Comparison of ENCODE assay signal across 28 cellular contexts in genomic region chr6:109315331-109316129, GRCh38.
DNase-seq lines count a peak whose midpoint lies in the region; ATAC-seq and TF ChIP-seq lines count a peak whose summit lies in the region.
"Had no signal": no experiment of that assay in that cellular context is flagged by ENCODE, and none has a peak within 500 bp of the region (broad histone marks: within the 10 kb centered on the region; RNA-seq: fewer than 3 reads in every experiment).

No MANE protein-coding gene starts in this region.

- DNase-seq in GM23338 (ENCODE audit: low spot score) (no peak), NCI-H524 treated with DMSO at 0.1 percent for 48 hours (lab: John Stamatoyannopoulos, UW) (peak; percentile 36), globus pallidus (ENCODE audit: low spot score) (peak; percentile 93), nucleus accumbens (lab: John Stamatoyannopoulos, UW) (peak in 44 of 56 donors; percentile 10 to 81 (median 54)), GM10248 (ENCODE audit: extremely low spot score) (no peak), NCI-H1694 treated with DMSO at 0.1 percent for 48 hours (lab: John Stamatoyannopoulos, UW) (no peak)
- DNase-seq in activated CD8-positive, alpha-beta memory T cell treated with anti-CD3 and anti-CD28 coated beads, Interleukin-2, amount 50 U/mL, for 48 hours, result no peak
- DNase-seq: activated CD4-positive, alpha-beta memory T cell treated with anti-CD3 and anti-CD28 coated beads, Interleukin-2, amount 10 ng/mL, durations not matched to agents 7 days and 5 days; activated naive CD4-positive, alpha-beta T cell; activated T-cell treated with anti-CD3 and anti-CD28 coated beads, Interleukin-2, amount 50 U/mL, for 1 hour; CD4-positive, CD25-positive, alpha-beta regulatory T cell; DMS79; effector CD8-positive, alpha-beta T cell; H9; mesenchymal stem cell; naive thymus-derived CD8-positive, alpha-beta T cell; NCI-H1105 treated with DMSO at 0.1 percent for 48 hours; NCI-H446; RPMI8226; stimulated activated CD4-positive, alpha-beta T cell treated with anti-CD3 and anti-CD28 coated beads, Interleukin-1b, Interleukin-23, amount 100 ng/mL, for 48 hours; T-helper 9 cell; tibial artery had no signal

- no peak overlapping the region for H3K4me3 ChIP-seq in GM23338
- H3K4me3 ChIP-seq: gastroesophageal sphincter, tibial artery had no signal

- no peak overlapping the region for H3K27ac Mint-ChIP-seq in GM23338
- H3K27ac Mint-ChIP-seq: activated CD4-positive, alpha-beta memory T cell treated with anti-CD3 and anti-CD28 coated beads, Interleukin-2, amount 10 ng/mL, durations not matched to agents 7 days and 5 days; H9; naive thymus-derived CD8-positive, alpha-beta T cell; stimulated activated memory B cell treated with anti-CD40 and anti-IgM and Interleukin-4, amounts not matched to agents 10 μg/mL and 1 μg/mL and 100 μg/mL, for 72 hours had no signal

- CTCF ChIA-PET in GM10248 (lab: Yijun Ruan, JAX), result interaction anchor here (1.2 kb wide), 1 partner anchor 10 kb away, joined by 3 read pairs; no protein-coding TSS in a partner anchor

- TF ChIP-seq CTCF in GM23338 (conservative IDR thresholded peaks at IDR 0.05; ENCODE audit: low read depth in 2 of 2), result no peak
- TF ChIP-seq CTCF in GM10248 (IDR thresholded peaks at IDR 0.05; ENCODE audit: control extremely low read depth, extremely low read depth, low read depth, missing control alignments), result no peak

- H4K20me1 ChIP-seq in GM23338 (replicated peaks; ENCODE audit: insufficient read depth), result no peaks in the 10 kb centered on the region

- 0 out of 2 replicates have a peak overlapping the region, but pooled peaks have one; percentile 7 for H2AFZ ChIP-seq in GM23338

- H3K27ac ChIP-seq in GM23338 (ENCODE audit: low read depth), result no peak overlapping the region
- H3K27ac ChIP-seq: gastroesophageal sphincter, tibial artery had no signal

- H3K4me1 Mint-ChIP-seq in GM23338, result peaks cover 4% of the 10 kb centered on the region; the same call in 1 of the 3 replicates
- H3K4me1 Mint-ChIP-seq: activated CD4-positive, alpha-beta memory T cell treated with anti-CD3 and anti-CD28 coated beads, Interleukin-2, amount 10 ng/mL, durations not matched to agents 7 days and 5 days; CD4-positive, CD25-positive, alpha-beta regulatory T cell; central memory CD8-positive, alpha-beta T cell; stimulated activated memory B cell treated with anti-CD40 and anti-IgM and Interleukin-4, amounts not matched to agents 10 μg/mL and 1 μg/mL and 100 μg/mL, for 72 hours had no signal

- peaks cover 6% of the 10 kb centered on the region; the same call in 1 of the 2 replicates for H3K9me2 ChIP-seq in GM23338 (ENCODE audit: insufficient read depth)

- no peaks in the 10 kb centered on the region for H3K36me3 ChIP-seq in GM23338 (ENCODE audit: insufficient read depth)
- H3K36me3 ChIP-seq: gastroesophageal sphincter, tibial artery had no signal

- H3K27me3 Mint-ChIP-seq in GM23338 (ENCODE audit: insufficient read depth, low read depth, poor library complexity), result no peaks in the 10 kb centered on the region
- H3K27me3 Mint-ChIP-seq: central memory CD8-positive, alpha-beta T cell; progenitor cell of endocrine pancreas; stimulated activated memory B cell treated with anti-CD40 and anti-IgM and Interleukin-4, amounts not matched to agents 10 μg/mL and 1 μg/mL and 100 μg/mL, for 72 hours had no signal

- ATAC-seq in GM23338 (no peak; the same call in 2 of the 3 replicates), GM21367 (IDR thresholded peaks at IDR 0.05; ENCODE audit: unreplicated experiment) (no peak)
- ATAC-seq: gastroesophageal sphincter; naive thymus-derived CD8-positive, alpha-beta T cell; SK-N-SH treated with all-trans-retinoic acid at 6 μM for 48 hours; stimulated activated memory B cell treated with anti-CD40 and anti-IgM and Interleukin-4, amounts not matched to agents 10 μg/mL and 1 μg/mL and 100 μg/mL, for 72 hours had no signal

- H3K27me3 ChIP-seq in GM23338 (ENCODE audit: insufficient read depth), result no peaks in the 10 kb centered on the region
- H3K27me3 ChIP-seq: gastroesophageal sphincter, tibial artery had no signal

- no peaks in the 10 kb centered on the region for H3K79me2 ChIP-seq in GM23338 (replicated peaks; ENCODE audit: insufficient read depth)

- no peak overlapping the region for H3K4me2 ChIP-seq in GM23338

- no peaks in the 10 kb centered on the region for H3K4me1 ChIP-seq in GM23338 (ENCODE audit: insufficient read depth)
- H3K4me1 ChIP-seq: gastroesophageal sphincter had no signal

- no peaks in the 10 kb centered on the region for H3K9me3 Mint-ChIP-seq in GM23338
- H3K9me3 Mint-ChIP-seq: activated CD4-positive, alpha-beta memory T cell treated with anti-CD3 and anti-CD28 coated beads, Interleukin-2, amount 10 ng/mL, durations not matched to agents 7 days and 5 days; central memory CD8-positive, alpha-beta T cell; H9; naive thymus-derived CD8-positive, alpha-beta T cell; stimulated activated memory B cell treated with anti-CD40 and anti-IgM and Interleukin-4, amounts not matched to agents 10 μg/mL and 1 μg/mL and 100 μg/mL, for 72 hours had no signal

- H3K4me3 Mint-ChIP-seq in GM23338, result no peak overlapping the region
- H3K4me3 Mint-ChIP-seq: activated CD4-positive, alpha-beta memory T cell treated with anti-CD3 and anti-CD28 coated beads, Interleukin-2, amount 10 ng/mL, durations not matched to agents 7 days and 5 days; CD4-positive, CD25-positive, alpha-beta regulatory T cell; central memory CD8-positive, alpha-beta T cell; H9; naive thymus-derived CD8-positive, alpha-beta T cell; stimulated activated memory B cell treated with anti-CD40 and anti-IgM and Interleukin-4, amounts not matched to agents 10 μg/mL and 1 μg/mL and 100 μg/mL, for 72 hours had no signal

- no peaks in the 10 kb centered on the region for H3F3A ChIP-seq in GM23338 (replicated peaks; ENCODE audit: low read depth)

- POLR2A ChIA-PET in GM10248 (lab: Yijun Ruan, JAX), result no interaction called here

- no peaks in the 10 kb centered on the region for H3K36me3 Mint-ChIP-seq in GM23338 (ENCODE audit: low read depth)
- H3K36me3 Mint-ChIP-seq: CD4-positive, CD25-positive, alpha-beta regulatory T cell; naive thymus-derived CD8-positive, alpha-beta T cell; stimulated activated memory B cell treated with anti-CD40 and anti-IgM and Interleukin-4, amounts not matched to agents 10 μg/mL and 1 μg/mL and 100 μg/mL, for 72 hours had no signal

TF ChIP-seq in GM23338, 12 proteins besides CTCF, POLR2A, EP300 and RAD21 (continues in another document):
- no peak for TF ChIP-seq EZH2 (IDR thresholded peaks at IDR 0.05; ENCODE audit: low read depth, unreplicated experiment)
- no peak for TF ChIP-seq NANOG (IDR thresholded peaks at IDR 0.05; ENCODE audit: borderline replicate concordance)
- TF ChIP-seq POLR2AphosphoS5 (IDR thresholded peaks at IDR 0.05; ENCODE audit: low read depth), result no peak
- TF ChIP-seq JUNB (IDR thresholded peaks at IDR 0.05; ENCODE audit: unreplicated experiment), result no peak
- TF ChIP-seq ZNF331 (CRISPR knock-in tag; IDR thresholded peaks at IDR 0.05; ENCODE audit: low read depth), result no peak
- TF ChIP-seq STAT1 (IDR thresholded peaks at IDR 0.05; ENCODE audit: unreplicated experiment), result no peak

Comparison
In these comparisons a context has a peak if more than half of its experiments do, and no peak if none do; other contexts are left out.
1. DNase-seq: peak in NCI-H524 treated with DMSO at 0.1 percent for 48 hours (single experiment), globus pallidus (single experiment) and nucleus accumbens (44 of 56); none in GM23338 (single experiment), GM10248 (single experiment), activated CD8-positive, alpha-beta memory T cell treated with anti-CD3 and anti-CD28 coated beads, Interleukin-2, amount 50 U/mL, for 48 hours (single experiment) and NCI-H1694 treated with DMSO at 0.1 percent for 48 hours (single experiment).